ENCODE assay signal across 19 cellular contexts in genomic region chr7:91285966-91286365, GRCh38. TPM values are rescaled to one million over a fixed set of nuclear protein-coding genes. Genes with fewer than 3 reads are reported as not detected.
DNase-seq lines count a peak whose midpoint lies in the region; FAIRE-seq and TF ChIP-seq lines count a peak whose summit lies in the region.
"Had no signal": no experiment of that assay in that cellular context is flagged by ENCODE, and none has a peak within 500 bp of the region (broad histone marks: within the 10 kb centered on the region; RNA-seq: fewer than 3 reads in every experiment).

No MANE protein-coding gene starts in this region.

- no peak overlapping the region for H3K4me2 ChIP-seq in osteoblast (ENCODE audit: insufficient read depth, low read length)
- H3K4me2 ChIP-seq: BLaER1 had no signal

- no peak for FAIRE-seq in GM19239 (lab: Jason Lieb, UNC)
- FAIRE-seq: frontal cortex, GM12891, pancreas had no signal

- peak; percentile 24 for DNase-seq in ELR (ENCODE audit: low read depth)
- DNase-seq in M059J (ENCODE audit: low read depth) = peak; percentile 22
- DNase-seq in amniotic epithelial cell (ENCODE audit: low read depth) = peak; percentile 27
- DNase-seq in osteoblast (ENCODE audit: insufficient read length, low spot score, missing footprints) = no peak
- no peak for DNase-seq in GM19239 (ENCODE audit: insufficient read length, low spot score)
- DNase-seq in putamen (ENCODE audit: low spot score) = no peak
- no peak for DNase-seq in tibial nerve (ENCODE audit: low spot score in 2 of 2)
- DNase-seq: Calu3; GF-D8; mesenchymal stem cell; naive thymus-derived CD4-positive, alpha-beta T cell; NCI-H1048; stimulated activated CD4-positive, alpha-beta T cell treated with anti-CD3 and anti-CD28 coated beads, Interleukin-1b, Interleukin-23, amount 100 ng/mL, for 48 hours; stimulated activated naive CD4-positive, alpha-beta T cell treated with Interleukin-2 at 50 U/mL for 16 hours; T-helper 9 cell had no signal

- H3K4me3 ChIP-seq in osteoblast (ENCODE audit: insufficient read depth, low read length) (no peak overlapping the region), tibial nerve (no peak overlapping the region)
- H3K4me3 ChIP-seq: BLaER1, pancreas had no signal

- H3K36me3 ChIP-seq in osteoblast (ENCODE audit: insufficient read depth, low read length) = no peaks in the 10 kb centered on the region
- H3K36me3 ChIP-seq in tibial nerve = no peaks in the 10 kb centered on the region
- H3K36me3 ChIP-seq: BLaER1, pancreas had no signal

- no peak for TF ChIP-seq POLR2A in tibial nerve (IDR thresholded peaks at IDR 0.05)

- H3K9me3 ChIP-seq in osteoblast (ENCODE audit: low read depth, low read length) = no peaks in the 10 kb centered on the region
- H3K9me3 ChIP-seq in tibial nerve = no peaks in the 10 kb centered on the region
- H3K9me3 ChIP-seq: BLaER1, pancreas had no signal

- H3K27me3 ChIP-seq in osteoblast (ENCODE audit: insufficient read depth, low read length) (no peaks in the 10 kb centered on the region), tibial nerve (no peaks in the 10 kb centered on the region)
- H3K27me3 ChIP-seq: BLaER1, pancreas had no signal

- H3K27ac ChIP-seq in osteoblast (ENCODE audit: low read depth, low read length) (no peak overlapping the region), tibial nerve (peak overlapping the region in 2 of 4 donors; percentile 46 to 58)
- H3K27ac ChIP-seq: BLaER1, pancreas had no signal

- H3K4me1 ChIP-seq in osteoblast (ENCODE audit: insufficient read depth, low read length) = peaks cover 10% of the 10 kb centered on the region
- H3K4me1 ChIP-seq in tibial nerve = peaks cover 0 to 33% (median 6%) of the 10 kb centered on the region in 4 donors
- H3K4me1 ChIP-seq: BLaER1 had no signal

- no peaks in the 10 kb centered on the region for H4K20me1 ChIP-seq in osteoblast (ENCODE audit: insufficient read depth, low read length)
- H4K20me1 ChIP-seq: BLaER1 had no signal

- no peak for TF ChIP-seq EP300 in tibial nerve (IDR thresholded peaks at IDR 0.05)

- H2AFZ ChIP-seq in osteoblast (ENCODE audit: low read length) = peak overlapping the region; percentile 15

- no peaks in the 10 kb centered on the region for H3K79me2 ChIP-seq in osteoblast (ENCODE audit: insufficient read depth, low read length)

- whole genome bisulfite sequencing in tibial nerve, 2 donors = 35 to 43% methylated on average over 3 of the region's 3 CpGs

- TF ChIP-seq CTCF in osteoblast (IDR thresholded peaks at IDR 0.05; ENCODE audit: extremely low read depth, low read depth, low read length) (no peak), tibial nerve (IDR thresholded peaks at IDR 0.05) (no peak)

RNA-seq across cellular contexts. Expression of gene FZD1, which starts 21.7 kb away (rescaled TPM):
- total RNA-seq in M059J (2014; rRNA removed; shearing (Covaris generic)) = 3.7 and 6.1 TPM in 2 replicates
- total RNA-seq in osteoblast (40.5 and 45.4 TPM in 2 replicates), tibial nerve (10 to 100 TPM; 25.8 to 82.0 (median 74.7) TPM)

Comparison
In these comparisons a context has a peak if more than half of its experiments do, and no peak if none do; other contexts are left out.
1. DNase-seq: peak in ELR (single experiment), M059J (single experiment) and amniotic epithelial cell (single experiment); none in osteoblast (single experiment), GM19239 (single experiment), putamen (single experiment) and tibial nerve (0 of 2).